In genomic region chr5:123105882-123106281, GRCh38 we compare ENCODE assay signal across 22 cellular contexts. TPM values are rescaled to one million over a fixed set of nuclear protein-coding genes. Genes with fewer than 3 reads are reported as not detected.
"Had no signal": no experiment of that assay in that cellular context is flagged by ENCODE, and none has a peak within 500 bp of the region (broad histone marks: within the 10 kb centered on the region; RNA-seq: fewer than 3 reads in every experiment).

No MANE protein-coding gene starts in this region.

- H3K27me3 ChIP-seq: gastroesophageal sphincter, right lobe of liver had no signal

- DNase-seq: dermis blood vessel endothelial cell; effector memory CD4-positive, alpha-beta T cell; foreskin keratinocyte; heart left ventricle; kidney glomerular epithelial cell; left ventricle myocardium superior; lower lobe of right lung; natural killer cell; right lobe of liver; small intestine; stimulated activated CD4-positive, alpha-beta T cell treated with anti-CD3 and anti-CD28 coated beads, Interleukin-15, amount 100 ng/mL, for 24 hours; stimulated activated CD4-positive, alpha-beta T cell treated with anti-CD3 and anti-CD28 coated beads, Interleukin-2, amount 100 ng/mL, for 48 hours; stimulated activated naive B cell treated with anti-CD40 and anti-IgM and Interleukin-4, amounts not matched to agents 10 μg/mL and 1 μg/mL and 100 μg/mL, for 72 hours had no signal

- H3K4me3 ChIP-seq: coronary artery, esophagus muscularis mucosa, gastroesophageal sphincter, heart left ventricle, hepatocyte, lower lobe of right lung, right lobe of liver had no signal

- ATAC-seq: foreskin keratinocyte; gastroesophageal sphincter; heart left ventricle; left ventricle myocardium superior; lower lobe of right lung; natural killer cell; right lobe of liver; stimulated activated naive B cell treated with anti-CD40 and anti-IgM and Interleukin-4, amounts not matched to agents 10 μg/mL and 1 μg/mL and 100 μg/mL, for 72 hours had no signal

- H3K4me3 Mint-ChIP-seq: natural killer cell; stimulated activated naive B cell treated with anti-CD40 and anti-IgM and Interleukin-4, amounts not matched to agents 10 μg/mL and 1 μg/mL and 100 μg/mL, for 72 hours; stimulated activated naive CD8-positive, alpha-beta T cell treated with anti-CD3 and anti-CD28 coated beads, Interleukin-15, Interleukin-2, amounts not matched to agents 100 ng/mL and 50 ng/mL, for 24 hours; type B pancreatic cell had no signal

- H3K4me1 Mint-ChIP-seq: natural killer cell; stimulated activated naive B cell treated with anti-CD40 and anti-IgM and Interleukin-4, amounts not matched to agents 10 μg/mL and 1 μg/mL and 100 μg/mL, for 72 hours had no signal

- H3K36me3 ChIP-seq: esophagus muscularis mucosa, gastroesophageal sphincter, heart left ventricle, lower lobe of right lung, right lobe of liver had no signal

- H3K27ac Mint-ChIP-seq: natural killer cell; progenitor cell of endocrine pancreas; stimulated activated naive B cell treated with anti-CD40 and anti-IgM and Interleukin-4, amounts not matched to agents 10 μg/mL and 1 μg/mL and 100 μg/mL, for 72 hours; stimulated activated naive CD8-positive, alpha-beta T cell treated with anti-CD3 and anti-CD28 coated beads, Interleukin-15, Interleukin-2, amounts not matched to agents 100 ng/mL and 50 ng/mL, for 24 hours; type B pancreatic cell had no signal

- H3K9me3 Mint-ChIP-seq: natural killer cell; stimulated activated naive B cell treated with anti-CD40 and anti-IgM and Interleukin-4, amounts not matched to agents 10 μg/mL and 1 μg/mL and 100 μg/mL, for 72 hours; stimulated activated naive CD8-positive, alpha-beta T cell treated with anti-CD3 and anti-CD28 coated beads, Interleukin-15, Interleukin-2, amounts not matched to agents 100 ng/mL and 50 ng/mL, for 24 hours; type B pancreatic cell had no signal

- H3K4me1 ChIP-seq: esophagus muscularis mucosa, foreskin keratinocyte, gastroesophageal sphincter, heart left ventricle, lower lobe of right lung, parathyroid adenoma had no signal

- H3K27ac ChIP-seq: esophagus muscularis mucosa, foreskin keratinocyte, gastroesophageal sphincter, heart left ventricle, hepatocyte, lower lobe of right lung, parathyroid adenoma, right lobe of liver had no signal

- H3K36me3 Mint-ChIP-seq: natural killer cell; stimulated activated naive B cell treated with anti-CD40 and anti-IgM and Interleukin-4, amounts not matched to agents 10 μg/mL and 1 μg/mL and 100 μg/mL, for 72 hours; type B pancreatic cell had no signal

- H3K9me3 ChIP-seq: esophagus muscularis mucosa, gastroesophageal sphincter, heart left ventricle, lower lobe of right lung, right lobe of liver had no signal

RNA-seq across cellular contexts. Expression of gene PRDM6, which starts 16.8 kb away (rescaled TPM):
- total RNA-seq: dermis blood vessel endothelial cell, epithelial cell of proximal tubule, natural killer cell had no signal
